Comparison of ENCODE assay signal across 8 cellular contexts in the genomic region with DNA sequence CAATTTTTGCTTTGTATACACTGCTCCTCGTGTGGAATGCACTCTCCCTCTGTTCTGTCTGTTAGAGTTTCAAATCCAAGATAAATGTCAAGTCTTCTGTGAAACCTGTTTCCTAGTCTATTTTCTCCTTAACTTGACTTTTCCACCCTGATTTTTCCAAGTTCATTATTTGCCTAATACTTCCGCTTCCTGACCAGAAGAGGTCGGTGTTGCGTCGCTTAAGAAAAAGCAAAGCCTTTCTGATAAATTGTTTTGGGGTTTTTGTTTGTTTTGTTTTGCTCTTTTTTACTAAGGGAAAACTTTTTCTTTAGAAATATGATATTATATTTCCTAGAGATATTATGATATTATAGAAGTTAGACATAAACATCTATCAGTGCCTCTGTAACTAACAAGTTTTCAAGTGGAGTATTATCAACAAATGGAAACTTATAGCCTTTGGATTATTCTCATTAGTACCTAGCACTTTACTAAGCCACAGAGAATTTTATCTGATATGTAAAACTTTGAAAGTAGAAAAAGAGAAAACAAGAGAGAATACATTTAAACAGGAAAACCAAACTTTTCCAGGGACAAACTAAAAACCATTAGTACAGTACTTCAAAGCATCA. TPM values are rescaled to one million over a fixed set of nuclear protein-coding genes. Genes with fewer than 3 reads are reported as not detected.
DNase-seq lines count a peak whose midpoint lies in the region; ATAC-seq and TF ChIP-seq lines count a peak whose summit lies in the region.

No MANE protein-coding gene starts in this region.

- POLR2A ChIA-PET in activated CD8-positive, alpha-beta T cell treated with anti-CD3 and anti-CD28 coated beads, Interleukin-2, amount 10 ng/mL, durations not matched to agents 7 days and 5 days (lab: Charles Lee), result no interaction called here

- H3K9me3 Mint-ChIP-seq in activated CD8-positive, alpha-beta T cell treated with anti-CD3 and anti-CD28 coated beads, Interleukin-2, amount 10 ng/mL, durations not matched to agents 7 days and 5 days (ENCODE audit: insufficient read depth), result no peaks in the 10 kb centered on the region

- DNase-seq in stimulated activated CD4-positive, alpha-beta T cell treated with anti-CD3 and anti-CD28 coated beads, Interleukin-12 subunit alpha, Interleukin-12 subunit beta, amount 100 ng/mL, for 4 hours, result peak; percentile 7
- no peak for DNase-seq in stimulated activated CD4-positive, alpha-beta T cell treated with anti-CD3 and anti-CD28 coated beads, Interleukin-1b, Interleukin-23, amount 100 ng/mL, for 48 hours
- DNase-seq in NB4 (ENCODE audit: low read depth), result peak; percentile 63
- peak; percentile 42 for DNase-seq in activated CD8-positive, alpha-beta T cell treated with anti-CD3 and anti-CD28 coated beads, Interleukin-2, amount 10 ng/mL, durations not matched to agents 7 days and 5 days
- peak; percentile 53 for DNase-seq in iPS-NIHi11 (ENCODE audit: low spot score)
- DNase-seq in stomach, result no peak

- H3K4me1 Mint-ChIP-seq in activated CD8-positive, alpha-beta T cell treated with anti-CD3 and anti-CD28 coated beads, Interleukin-2, amount 10 ng/mL, durations not matched to agents 7 days and 5 days (ENCODE audit: low read depth), result peaks cover 6% of the 10 kb centered on the region

- H3K4me3 Mint-ChIP-seq in activated CD8-positive, alpha-beta T cell treated with anti-CD3 and anti-CD28 coated beads, Interleukin-2, amount 10 ng/mL, durations not matched to agents 7 days and 5 days, result no peak overlapping the region

- intact Hi-C loops in stomach (cut with DNase I; ENCODE audit: low total_unique reads), result no loop called here

- TF ChIP-seq EP300 in stomach (IDR thresholded peaks at IDR 0.05), result no peak

- no peak for ATAC-seq in activated CD8-positive, alpha-beta T cell treated with anti-CD3 and anti-CD28 coated beads, Interleukin-2, amount 10 ng/mL, durations not matched to agents 7 days and 5 days
- ATAC-seq in HG02623 (IDR thresholded peaks at IDR 0.05; ENCODE audit: unreplicated experiment) (no peak), HG03378 (IDR thresholded peaks at IDR 0.05; ENCODE audit: unreplicated experiment) (no peak)

- no peak overlapping the region for H3K4me3 ChIP-seq in NB4 (ENCODE audit: low read depth, low read length)
- H3K4me3 ChIP-seq in stomach, result no peak overlapping the region

- no peak for TF ChIP-seq POLR2A in NB4 (IDR thresholded peaks at IDR 0.05; ENCODE audit: extremely low read depth, insufficient read length)
- TF ChIP-seq POLR2A in stomach (IDR thresholded peaks at IDR 0.05), result no peak

- peaks cover 0 to 4% (median 0%) of the 10 kb centered on the region in 4 donors for H3K4me1 ChIP-seq in stomach

- no peaks in the 10 kb centered on the region for H3K36me3 ChIP-seq in stomach

- no peaks in the 10 kb centered on the region for H3K36me3 Mint-ChIP-seq in activated CD8-positive, alpha-beta T cell treated with anti-CD3 and anti-CD28 coated beads, Interleukin-2, amount 10 ng/mL, durations not matched to agents 7 days and 5 days (ENCODE audit: low read depth)

- no peak overlapping the region for H3K27ac ChIP-seq in stomach

- CTCF ChIA-PET in activated CD8-positive, alpha-beta T cell treated with anti-CD3 and anti-CD28 coated beads, Interleukin-2, amount 10 ng/mL, durations not matched to agents 7 days and 5 days (lab: Charles Lee), result interaction anchor here (0.9 to 4.2 kb wide), 6 partner anchors 21 to 657 kb away, joined by 3 to 26 read pairs (median 3); no protein-coding TSS in a partner anchor

- H3K9me3 ChIP-seq in stomach, result no peaks in the 10 kb centered on the region

- no peaks in the 10 kb centered on the region for H3K27me3 Mint-ChIP-seq in activated CD8-positive, alpha-beta T cell treated with anti-CD3 and anti-CD28 coated beads, Interleukin-2, amount 10 ng/mL, durations not matched to agents 7 days and 5 days (ENCODE audit: low read depth)

- 0 to 3% (median 1%) methylated on average over 5 of the region's 5 CpGs for WGBS in stomach, 5 donors

- H3K27me3 ChIP-seq in stomach, result no peaks in the 10 kb centered on the region

- peak; percentile 85 for TF ChIP-seq CTCF in NB4 (IDR thresholded peaks at IDR 0.05; ENCODE audit: low read depth, low read length)
- TF ChIP-seq CTCF in stomach (IDR thresholded peaks at IDR 0.05), result peak in 5 of 7 experiments; percentile 15 to 76 (median 64)

- H3K27ac Mint-ChIP-seq in activated CD8-positive, alpha-beta T cell treated with anti-CD3 and anti-CD28 coated beads, Interleukin-2, amount 10 ng/mL, durations not matched to agents 7 days and 5 days, result no peak overlapping the region

RNA-seq across cellular contexts. Expression of a gene that starts 55.8 kb away (rescaled TPM):
- total RNA-seq in activated CD8-positive, alpha-beta T cell treated with anti-CD3 and anti-CD28 coated beads, Interleukin-2, amount 10 ng/mL, durations not matched to agents 7 days and 5 days, result 10 to 100 TPM; 33.7 to 35.0 TPM
- 100 to 1,000 TPM in 2 of 5 donors, 10 to 100 TPM in 3; 26.6 to 246 (median 61.1) TPM for total RNA-seq in stomach
- polyA plus RNA-seq in stomach, result 10 to 100 TPM; 14.4 to 18.8 (median 15.4) TPM

Comparison
In these comparisons a context has a peak if more than half of its experiments do, and no peak if none do; other contexts are left out.
1. DNase-seq: peak in stimulated activated CD4-positive, alpha-beta T cell treated with anti-CD3 and anti-CD28 coated beads, Interleukin-12 subunit alpha, Interleukin-12 subunit beta, amount 100 ng/mL, for 4 hours (single experiment), NB4 (single experiment), activated CD8-positive, alpha-beta T cell treated with anti-CD3 and anti-CD28 coated beads, Interleukin-2, amount 10 ng/mL, durations not matched to agents 7 days and 5 days (single experiment) and iPS-NIHi11 (single experiment); none in stimulated activated CD4-positive, alpha-beta T cell treated with anti-CD3 and anti-CD28 coated beads, Interleukin-1b, Interleukin-23, amount 100 ng/mL, for 48 hours (single experiment) and stomach (single experiment).